In the genomic region with DNA sequence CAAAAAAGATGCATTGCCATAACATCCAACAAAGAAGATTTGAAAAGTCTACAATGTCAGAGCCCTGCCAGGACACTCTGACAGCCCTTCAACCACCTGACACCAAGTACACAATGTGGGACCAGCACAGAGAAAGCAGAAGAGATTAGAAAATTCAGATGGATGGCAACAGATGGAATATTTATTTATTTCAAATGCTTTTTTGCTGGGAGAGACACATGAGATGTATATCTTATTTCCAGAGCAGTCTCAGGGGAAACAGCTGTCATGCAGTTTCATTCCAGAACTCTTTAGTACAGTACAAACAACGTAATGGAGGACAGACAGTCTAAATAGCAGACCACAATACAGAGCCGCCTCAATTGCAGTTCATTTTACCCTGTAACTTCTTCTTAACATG, we compare ENCODE assay signal across 34 cellular contexts.
DNase-seq lines count a peak whose midpoint lies in the region; ATAC-seq and TF ChIP-seq lines count a peak whose summit lies in the region.
"Had no signal": no experiment of that assay in that cellular context is flagged by ENCODE, and none has a peak within 500 bp of the region (broad histone marks: within the 10 kb centered on the region; RNA-seq: fewer than 3 reads in every experiment).

No MANE protein-coding gene starts in this region.

- H3K36me3 Mint-ChIP-seq in mesothelial cell of epicardium = no peaks in the 10 kb centered on the region
- H3K36me3 Mint-ChIP-seq: activated naive CD8-positive, alpha-beta T cell; naive B cell had no signal

- H3K9me3 Mint-ChIP-seq in mesothelial cell of epicardium = peaks cover 6% of the 10 kb centered on the region
- H3K9me3 Mint-ChIP-seq: activated B cell treated with CpG ODN at 0.5 μM for 24 hours; activated T-cell treated with anti-CD3 and anti-CD28 coated beads, Interleukin-2, amount 50 U/mL, for 24 hours had no signal

- no peak overlapping the region for H3K4me2 ChIP-seq in hepatocyte
- H3K4me2 ChIP-seq: BLaER1 had no signal

- no peak for TF ChIP-seq CTCF in hepatocyte (IDR thresholded peaks at IDR 0.05; ENCODE audit: poor library complexity)
- TF ChIP-seq CTCF in mesothelial cell of epicardium (IDR thresholded peaks at IDR 0.05; ENCODE audit: unreplicated experiment) = no peak

- no peaks in the 10 kb centered on the region for H4K20me1 ChIP-seq in hepatocyte (ENCODE audit: insufficient read depth, poor library complexity, severe bottlenecking)
- H4K20me1 ChIP-seq: BLaER1 had no signal

- H3K27ac ChIP-seq in hepatocyte = no peak overlapping the region
- H3K27ac ChIP-seq: BLaER1, colonic mucosa, epithelial cell of prostate, left ventricle myocardium inferior, skin epidermis, suprapubic skin, upper lobe of left lung had no signal

- H3K9me2 ChIP-seq in hepatocyte (replicated peaks; ENCODE audit: insufficient read depth) = no peaks in the 10 kb centered on the region

- H3K79me2 ChIP-seq in hepatocyte = no peaks in the 10 kb centered on the region

- no peaks in the 10 kb centered on the region for H3K9me3 ChIP-seq in hepatocyte (ENCODE audit: low read depth)
- H3K9me3 ChIP-seq: BLaER1, colonic mucosa, left ventricle myocardium inferior, suprapubic skin, upper lobe of left lung had no signal

- H3K36me3 ChIP-seq in hepatocyte (replicated peaks; ENCODE audit: insufficient read depth, low read depth) = no peaks in the 10 kb centered on the region
- H3K36me3 ChIP-seq: BLaER1, colonic mucosa, left ventricle myocardium inferior, suprapubic skin, upper lobe of left lung had no signal

- H2AFZ ChIP-seq in hepatocyte = peak overlapping the region; percentile 20

- DNase-seq in NCI-H1694 treated with DMSO at 0.1 percent for 48 hours (lab: John Stamatoyannopoulos, UW) = peak; percentile 64
- DNase-seq in SK-N-DZ (ENCODE audit: low spot score) = peak; percentile 54
- DNase-seq in hepatocyte (ENCODE audit: low spot score) = no peak
- peak; percentile 67 for DNase-seq in skeletal muscle cell (ENCODE audit: low read depth)
- no peak for DNase-seq in NCI-H1105 treated with DMSO at 0.1 percent for 48 hours (lab: John Stamatoyannopoulos, UW)
- DNase-seq in mesothelial cell of epicardium (ENCODE audit: low spot score in 2 of 2, unreplicated experiment in 2 of 2) = no peak
- DNase-seq: activated B cell treated with CpG ODN at 0.5 μM for 24 hours; activated CD4-positive, alpha-beta T cell treated with anti-CD3 and anti-CD28 coated beads, Interleukin-2, amount 50 U/mL, for 1 hour; activated effector memory CD4-positive, alpha-beta T cell treated with anti-CD3 and anti-CD28 coated beads, Interleukin-2, amount 50 U/mL, for 16 hours; activated T-cell treated with anti-CD3 and anti-CD28 coated beads, Interleukin-2, amount 50 U/mL, for 24 hours; aorta; colonic mucosa; DMS53; effector CD8-positive, alpha-beta T cell; glutamatergic neuron; HCEC 1CT; islet precursor cell; Kasumi-1; left ventricle myocardium inferior; mesendoderm; naive B cell; NCI-H226; occipital lobe; SIG-M5; stimulated activated naive CD4-positive, alpha-beta T cell treated with Interleukin-2 at 50 U/mL for 16 hours; T1000; upper lobe of left lung had no signal

- no peak for ATAC-seq in HG03039 (IDR thresholded peaks at IDR 0.05; ENCODE audit: unreplicated experiment)
- ATAC-seq: Panc1 had no signal

- no peak overlapping the region for H3K27ac Mint-ChIP-seq in mesothelial cell of epicardium
- H3K27ac Mint-ChIP-seq: activated B cell treated with CpG ODN at 0.5 μM for 24 hours; activated naive CD8-positive, alpha-beta T cell; activated T-cell treated with anti-CD3 and anti-CD28 coated beads, Interleukin-2, amount 50 U/mL, for 24 hours; naive B cell had no signal

- H3K27me3 Mint-ChIP-seq in mesothelial cell of epicardium (ENCODE audit: low read depth) = no peaks in the 10 kb centered on the region

- peaks cover 5% of the 10 kb centered on the region for H3K4me1 Mint-ChIP-seq in mesothelial cell of epicardium
- H3K4me1 Mint-ChIP-seq: activated B cell treated with CpG ODN at 0.5 μM for 24 hours, naive B cell had no signal

- H3K4me3 Mint-ChIP-seq in mesothelial cell of epicardium = no peak overlapping the region
- H3K4me3 Mint-ChIP-seq: activated B cell treated with CpG ODN at 0.5 μM for 24 hours; activated naive CD8-positive, alpha-beta T cell; activated T-cell treated with anti-CD3 and anti-CD28 coated beads, Interleukin-2, amount 50 U/mL, for 24 hours; naive B cell had no signal

- WGBS in hepatocyte (ENCODE audit: low lambda C conversion rate, missing lambda C conversion rate) = 55% methylated on average over 2 of the region's 2 CpGs

- no peak overlapping the region for H3K4me3 ChIP-seq in hepatocyte
- no peak overlapping the region for H3K4me3 ChIP-seq in skeletal muscle cell (ENCODE audit: low read depth, low read length)
- H3K4me3 ChIP-seq: BLaER1, colonic mucosa, left ventricle myocardium inferior, skin epidermis, suprapubic skin, upper lobe of left lung had no signal

- peaks cover 11% of the 10 kb centered on the region for H3K4me1 ChIP-seq in hepatocyte (ENCODE audit: insufficient read depth)
- H3K4me1 ChIP-seq: BLaER1, colonic mucosa, left ventricle myocardium inferior, suprapubic skin, upper lobe of left lung had no signal

- no peaks in the 10 kb centered on the region for H3K27me3 ChIP-seq in hepatocyte
- H3K27me3 ChIP-seq: BLaER1, colonic mucosa, suprapubic skin, upper lobe of left lung had no signal

Comparison
In these comparisons a context has a peak if more than half of its experiments do, and no peak if none do; other contexts are left out.
1. DNase-seq: peak in NCI-H1694 treated with DMSO at 0.1 percent for 48 hours (single experiment), SK-N-DZ (single experiment) and skeletal muscle cell (single experiment); none in hepatocyte (single experiment), NCI-H1105 treated with DMSO at 0.1 percent for 48 hours (single experiment) and mesothelial cell of epicardium (0 of 2).